10 cellular contexts compared by ENCODE assay signal in the genomic region with DNA sequence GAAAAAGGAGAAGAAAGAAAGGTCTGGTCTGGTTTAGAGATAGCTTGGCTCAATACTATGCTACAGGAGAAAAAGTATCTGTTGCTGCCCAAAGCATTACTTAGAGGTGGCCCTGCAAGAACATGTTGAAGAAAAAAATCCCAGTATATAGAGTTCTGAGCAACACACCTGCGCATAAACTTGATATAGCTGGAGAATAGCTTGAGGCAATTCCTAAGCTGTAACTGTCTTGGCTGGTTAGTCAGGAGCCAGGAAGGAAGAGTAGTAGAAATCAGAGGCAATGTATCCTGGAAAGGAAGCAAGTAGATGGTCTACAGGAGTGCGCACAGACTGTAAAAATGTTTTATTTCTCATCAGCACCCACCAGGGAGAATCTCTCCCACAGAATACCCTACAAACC.
"Had no signal": no experiment of that assay in that cellular context is flagged by ENCODE, and none has a peak within 500 bp of the region (broad histone marks: within the 10 kb centered on the region; RNA-seq: fewer than 3 reads in every experiment).

No MANE protein-coding gene starts in this region.

- H3K4me2 ChIP-seq: GM23338 had no signal

- FAIRE-seq: H54 had no signal

- H3K27ac ChIP-seq: GM23248 had no signal

- ATAC-seq: GM23338, HCT116 had no signal

- H3K4me3 ChIP-seq: GM23248, GM23338, HAP-1 had no signal

- DNase-seq: GM23248, GOT3, H7, H9, HCEC 1CT, HFFc6 had no signal

- H3K9me3 ChIP-seq: HAP-1 had no signal

- H3K9ac ChIP-seq: GM23248 had no signal

- H3K36me3 ChIP-seq: HAP-1 had no signal

- H3K4me1 ChIP-seq: HAP-1 had no signal

- H2AFZ ChIP-seq: GM23248, GM23338 had no signal
